In genomic region chr19:34225659-34226015, GRCh38 we compare ENCODE assay signal across 13 cellular contexts. TPM values are rescaled to one million over a fixed set of nuclear protein-coding genes. Genes with fewer than 3 reads are reported as not detected.
A peak's percentile ranks its signal among the peaks of the same experiment; 100 is the strongest.
DNase-seq lines count a peak whose midpoint lies in the region; ATAC-seq, FAIRE-seq and TF ChIP-seq lines count a peak whose summit lies in the region.
"Had no signal": no experiment of that assay in that cellular context is flagged by ENCODE, and none has a peak within 500 bp of the region (broad histone marks: within the 10 kb centered on the region; RNA-seq: fewer than 3 reads in every experiment).

No MANE protein-coding gene starts in this region.

- no peaks in the 10 kb centered on the region for H3K9me3 ChIP-seq in CD4-positive, alpha-beta T cell (ENCODE audit: control insufficient read depth, low read length)
- no peaks in the 10 kb centered on the region for H3K9me3 ChIP-seq in HUES48 (ENCODE audit: control insufficient read depth, insufficient read depth, low read length)
- H3K9me3 ChIP-seq: ovary had no signal

- H3K36me3 Mint-ChIP-seq in CD4-positive, alpha-beta T cell (ENCODE audit: low read depth) = peaks cover 94% of the 10 kb centered on the region
- peaks cover 52% of the 10 kb centered on the region for H3K36me3 Mint-ChIP-seq in activated naive CD8-positive, alpha-beta T cell treated with anti-CD3 and anti-CD28 coated beads, Interleukin-2, amount 10 ng/mL, durations not matched to agents 7 days and 5 days
- H3K36me3 Mint-ChIP-seq in immature natural killer cell = peaks cover 10 to 62% (median 46%) of the 10 kb centered on the region in 3 donors
- peaks cover 75% of the 10 kb centered on the region for H3K36me3 Mint-ChIP-seq in WTC11

- peaks cover 24% of the 10 kb centered on the region for H3K4me1 ChIP-seq in HUES48 (ENCODE audit: control insufficient read depth, insufficient read depth, low read length)

- no peak overlapping the region for H3K4me3 Mint-ChIP-seq in CD4-positive, alpha-beta T cell
- no peak overlapping the region for H3K4me3 Mint-ChIP-seq in activated naive CD8-positive, alpha-beta T cell treated with anti-CD3 and anti-CD28 coated beads, Interleukin-2, amount 10 ng/mL, durations not matched to agents 7 days and 5 days
- H3K4me3 Mint-ChIP-seq in immature natural killer cell (no peak overlapping the region), WTC11 (no peak overlapping the region)

- H3K27me3 ChIP-seq in CD4-positive, alpha-beta T cell (ENCODE audit: control insufficient read depth, insufficient read depth, low read length) = no peaks in the 10 kb centered on the region
- no peaks in the 10 kb centered on the region for H3K27me3 ChIP-seq in HUES48 (ENCODE audit: control insufficient read depth, insufficient read depth, low read length)
- H3K27me3 ChIP-seq: ovary had no signal

- H3K27ac Mint-ChIP-seq in CD4-positive, alpha-beta T cell = peak overlapping the region; percentile 47
- H3K27ac Mint-ChIP-seq in activated naive CD8-positive, alpha-beta T cell treated with anti-CD3 and anti-CD28 coated beads, Interleukin-2, amount 10 ng/mL, durations not matched to agents 7 days and 5 days = peak overlapping the region; percentile 35
- H3K27ac Mint-ChIP-seq in immature natural killer cell (peak overlapping the region in 5 of 6 donors; percentile 27 to 72 (median 42)), WTC11 (no peak overlapping the region; the same call in 1 of the 2 replicates)

- no peak for TF ChIP-seq CTCF in CD4-positive, alpha-beta T cell (IDR thresholded peaks at IDR 0.05)
- no peak for TF ChIP-seq CTCF in WTC11 (IDR thresholded peaks at IDR 0.05)

- H3K4me3 ChIP-seq in HUES48 (ENCODE audit: low read depth, low read length) = no peak overlapping the region
- H3K4me3 ChIP-seq: ovary had no signal

- H3K27me3 Mint-ChIP-seq in CD4-positive, alpha-beta T cell = no peaks in the 10 kb centered on the region
- no peaks in the 10 kb centered on the region for H3K27me3 Mint-ChIP-seq in activated naive CD8-positive, alpha-beta T cell treated with anti-CD3 and anti-CD28 coated beads, Interleukin-2, amount 10 ng/mL, durations not matched to agents 7 days and 5 days
- peaks cover 0 to 2% (median 2%) of the 10 kb centered on the region in 3 donors for H3K27me3 Mint-ChIP-seq in immature natural killer cell (ENCODE audit: low read depth in 3 of 3)
- no peaks in the 10 kb centered on the region for H3K27me3 Mint-ChIP-seq in WTC11 (ENCODE audit: low read depth)

- peaks cover 98% of the 10 kb centered on the region for H3K36me3 ChIP-seq in HUES48 (ENCODE audit: control insufficient read depth, insufficient read depth, low read length)
- H3K36me3 ChIP-seq: ovary had no signal

- CTCF ChIA-PET in CD4-positive, alpha-beta T cell (lab: Charles Lee) = no interaction called here
- CTCF ChIA-PET in WTC11 (lab: Charles Lee) = interaction anchor here (1.0 kb wide), 1 partner anchor 36 kb away, joined by 3 read pairs; no protein-coding TSS in a partner anchor

- DNase-seq in CD4-positive, alpha-beta T cell = no peak
- DNase-seq in activated naive CD8-positive, alpha-beta T cell treated with anti-CD3 and anti-CD28 coated beads, Interleukin-2, amount 10 ng/mL, durations not matched to agents 7 days and 5 days = no peak
- DNase-seq in immature natural killer cell (no peak), NCI-H1436 (lab: John Stamatoyannopoulos, UW) (no peak), H54 (ENCODE audit: insufficient read length, low spot score) (no peak), WTC11 (ENCODE audit: low spot score) (no peak)
- DNase-seq: NCI-H1417 treated with DMSO at 0.1 percent for 48 hours, NCI-H345, ovary, small intestine had no signal

- H3K27ac ChIP-seq in CD4-positive, alpha-beta T cell (ENCODE audit: low read depth, low read length) = no peak overlapping the region
- peak overlapping the region; percentile 91 for H3K27ac ChIP-seq in HUES48 (ENCODE audit: low read depth, low read length)
- H3K27ac ChIP-seq: C4-2B, epithelial cell of prostate, ovary had no signal

- POLR2A ChIA-PET in CD4-positive, alpha-beta T cell (lab: Charles Lee) = interaction anchor here (0.8 to 2.0 kb wide), 3 partner anchors 44 to 133 kb away, joined by 3 to 8 read pairs (median 8); partner anchors contain the start of gene LSM14A
- POLR2A ChIA-PET in activated naive CD8-positive, alpha-beta T cell treated with anti-CD3 and anti-CD28 coated beads, Interleukin-2, amount 10 ng/mL, durations not matched to agents 7 days and 5 days (lab: Charles Lee) = interaction anchor here (0.7 to 2.0 kb wide), 2 partner anchors 9 to 53 kb away, joined by 3 to 5 read pairs; partner anchors contain the start of gene LSM14A
- POLR2A ChIA-PET in WTC11 (lab: Charles Lee) = interaction anchor here (0.5 kb wide), 1 partner anchor 10 kb away, joined by 3 read pairs; no protein-coding TSS in a partner anchor

- no peaks in the 10 kb centered on the region for H3K9me3 Mint-ChIP-seq in CD4-positive, alpha-beta T cell
- H3K9me3 Mint-ChIP-seq in activated naive CD8-positive, alpha-beta T cell treated with anti-CD3 and anti-CD28 coated beads, Interleukin-2, amount 10 ng/mL, durations not matched to agents 7 days and 5 days = no peaks in the 10 kb centered on the region
- H3K9me3 Mint-ChIP-seq in immature natural killer cell = no peaks in the 10 kb centered on the region
- no peaks in the 10 kb centered on the region for H3K9me3 Mint-ChIP-seq in WTC11

- ATAC-seq in CD4-positive, alpha-beta T cell (ENCODE audit: poor library complexity) = no peak
- no peak for ATAC-seq in activated naive CD8-positive, alpha-beta T cell treated with anti-CD3 and anti-CD28 coated beads, Interleukin-2, amount 10 ng/mL, durations not matched to agents 7 days and 5 days (ENCODE audit: low read depth)
- no peak for ATAC-seq in WTC11

- no peak for FAIRE-seq in H54 (lab: Jason Lieb, UNC)
- FAIRE-seq: small intestine had no signal

- H3K4me1 Mint-ChIP-seq in CD4-positive, alpha-beta T cell (ENCODE audit: low read depth) = peaks cover 36% of the 10 kb centered on the region
- peaks cover 32% of the 10 kb centered on the region for H3K4me1 Mint-ChIP-seq in activated naive CD8-positive, alpha-beta T cell treated with anti-CD3 and anti-CD28 coated beads, Interleukin-2, amount 10 ng/mL, durations not matched to agents 7 days and 5 days
- H3K4me1 Mint-ChIP-seq in immature natural killer cell (peaks cover 20 to 47% of the 10 kb centered on the region in 2 donors), WTC11 (peaks cover 31% of the 10 kb centered on the region)

- H3K9ac ChIP-seq in HUES48 (ENCODE audit: low read depth, low read length) = no peak overlapping the region

- no peak for TF ChIP-seq POLR2A in H54 (IDR thresholded peaks at IDR 0.05; ENCODE audit: low read depth, low read length)

- intact Hi-C loops in CD4-positive, alpha-beta T cell (cut with DNase I, micrococcal nuclease) = no loop called here

TF ChIP-seq in WTC11, 78 proteins besides CTCF, POLR2A, EP300 and RAD21 (continues in another document):
- TF ChIP-seq FOXP4 (CRISPR knock-in tag; IDR thresholded peaks at IDR 0.05) = no peak
- no peak for TF ChIP-seq ATF2 (CRISPR knock-in tag; IDR thresholded peaks at IDR 0.05; ENCODE audit: borderline replicate concordance, low read depth)
- TF ChIP-seq NFE2L1 (CRISPR knock-in tag; IDR thresholded peaks at IDR 0.05) = no peak
- no peak for TF ChIP-seq FOXK1 (CRISPR knock-in tag; IDR thresholded peaks at IDR 0.05)
- no peak for TF ChIP-seq MAX (CRISPR knock-in tag; IDR thresholded peaks at IDR 0.05)
- no peak for TF ChIP-seq USF2 (CRISPR knock-in tag; IDR thresholded peaks at IDR 0.05)

RNA-seq across cellular contexts. Expression of gene GARRE1, which starts 28.7 kb away (rescaled TPM):
- 10 to 100 TPM; 69.7 to 72.0 TPM for total RNA-seq in CD4-positive, alpha-beta T cell
- total RNA-seq in activated naive CD8-positive, alpha-beta T cell treated with anti-CD3 and anti-CD28 coated beads, Interleukin-2, amount 10 ng/mL, durations not matched to agents 7 days and 5 days = 10 to 100 TPM; 17.7 to 19.4 TPM
- 1 to 10 TPM in 2 of 3 donors, under 1 TPM in 1; 0.93 to 4.0 (median 2.7) TPM for polyA plus RNA-seq in immature natural killer cell
- total RNA-seq in WTC11 (2021) = 16.7 to 20.8 TPM (median 19.8 TPM) in 3 replicates

RNA-seq across cellular contexts. Expression of gene LSM14A, which starts 53.3 kb away (rescaled TPM):
- 100 to 1,000 TPM; 210 to 217 TPM for total RNA-seq in CD4-positive, alpha-beta T cell
- total RNA-seq in activated naive CD8-positive, alpha-beta T cell treated with anti-CD3 and anti-CD28 coated beads, Interleukin-2, amount 10 ng/mL, durations not matched to agents 7 days and 5 days = 100 to 1,000 TPM; 141 to 156 TPM
- polyA plus RNA-seq in immature natural killer cell = 100 to 1,000 TPM; 120 to 175 (median 157) TPM
- 161 to 178 TPM (median 173 TPM) in 3 replicates for total RNA-seq in WTC11 (2021)
